2 cellular contexts compared by ENCODE assay signal in genomic region chr1:211641044-211641443, GRCh38. TPM values are rescaled to one million over a fixed set of nuclear protein-coding genes. Genes with fewer than 3 reads are reported as not detected.
"Had no signal": no experiment of that assay in that cellular context is flagged by ENCODE, and none has a peak within 500 bp of the region (broad histone marks: within the 10 kb centered on the region; RNA-seq: fewer than 3 reads in every experiment).

No MANE protein-coding gene starts in this region.

RNA-seq across cellular contexts. Expression of gene NEK2, which starts 34.4 kb away (rescaled TPM):
- total RNA-seq: ascending aorta, cardiac septum had no signal
